In genomic region chr1:50968021-50968883, GRCh38 we compare ENCODE assay signal across 1 cellular context.
A peak's percentile ranks its signal among the peaks of the same experiment; 100 is the strongest.
TF ChIP-seq lines count a peak whose summit lies in the region.

No MANE protein-coding gene starts in this region.

TF ChIP-seq in HEK293, 187 proteins besides CTCF, POLR2A, EP300 and RAD21 (continued from another document and continues in another):
- no peak for TF ChIP-seq ZNF404 (tag by site-specific recombination; IDR thresholded peaks at IDR 0.05)
- TF ChIP-seq ZNF548 (tag by site-specific recombination; IDR thresholded peaks at IDR 0.05) = no peak
- no peak for TF ChIP-seq ZNF423 (tag by site-specific recombination; IDR thresholded peaks at IDR 0.05)
- TF ChIP-seq ZSCAN16 (tag by site-specific recombination; IDR thresholded peaks at IDR 0.05) = 0 out of 2 replicates have a peak, but pooled peaks have one; percentile 32
- TF ChIP-seq ZSCAN4 (tag by site-specific recombination; IDR thresholded peaks at IDR 0.05) = no peak
- no peak for TF ChIP-seq ZNF521 (tag by site-specific recombination; IDR thresholded peaks at IDR 0.05)
- TF ChIP-seq ZXDB (tag by site-specific recombination; IDR thresholded peaks at IDR 0.05) = peak; percentile 21
- TF ChIP-seq MZF1 (tag by site-specific recombination; IDR thresholded peaks at IDR 0.05; ENCODE audit: borderline replicate concordance) = 0 out of 2 replicates have a peak, but pooled peaks have one; percentile 21
- no peak for TF ChIP-seq ZNF623 (tag by site-specific recombination; IDR thresholded peaks at IDR 0.05)
- no peak for TF ChIP-seq ZNF830 (tag by site-specific recombination; IDR thresholded peaks at IDR 0.05; ENCODE audit: low read depth)
- peak; percentile 73; the same call in 1 of the 2 replicates for TF ChIP-seq ZSCAN23 (tag by site-specific recombination; IDR thresholded peaks at IDR 0.05)
- TF ChIP-seq ZNF26 (tag by site-specific recombination; IDR thresholded peaks at IDR 0.05) = no peak
- peak; percentile 77 for TF ChIP-seq ZNF600 (tag by site-specific recombination; IDR thresholded peaks at IDR 0.05)
- TF ChIP-seq SALL2 (tag by site-specific recombination; IDR thresholded peaks at IDR 0.05; ENCODE audit: borderline replicate concordance) = no peak
- TF ChIP-seq SCRT1 (tag by site-specific recombination; IDR thresholded peaks at IDR 0.05; ENCODE audit: borderline replicate concordance) = no peak
- peak; percentile 99 for TF ChIP-seq GLIS2 (tag by site-specific recombination; IDR thresholded peaks at IDR 0.05)
- TF ChIP-seq HIC1 (tag by site-specific recombination; IDR thresholded peaks at IDR 0.05) = peak; percentile 95
- no peak for TF ChIP-seq ZNF791 (tag by site-specific recombination; IDR thresholded peaks at IDR 0.05)
- peak; percentile 30; the same call in 1 of the 2 replicates for TF ChIP-seq GFI1B (tag by site-specific recombination; IDR thresholded peaks at IDR 0.05)
- TF ChIP-seq ZNF449 (tag by site-specific recombination; IDR thresholded peaks at IDR 0.05) = peak; percentile 60
- TF ChIP-seq PRDM4 (tag by site-specific recombination; IDR thresholded peaks at IDR 0.05) = no peak
- TF ChIP-seq TCF7L2 (IDR thresholded peaks at IDR 0.05; ENCODE audit: borderline replicate concordance, low read depth, low read length) = no peak
- TF ChIP-seq ZNF18 (tag by site-specific recombination; IDR thresholded peaks at IDR 0.05) = no peak
- no peak for TF ChIP-seq ZNF654 (tag by site-specific recombination; IDR thresholded peaks at IDR 0.05; ENCODE audit: low read depth)
- TF ChIP-seq ZFP3 (tag by site-specific recombination; IDR thresholded peaks at IDR 0.05; ENCODE audit: low read depth) = no peak
- no peak for TF ChIP-seq ZNF146 (tag by site-specific recombination; IDR thresholded peaks at IDR 0.05)
- no peak for TF ChIP-seq ZNF48 (tag by site-specific recombination; IDR thresholded peaks at IDR 0.05)
- no peak for TF ChIP-seq ZNF518A (tag by site-specific recombination; conservative IDR thresholded peaks at IDR 0.05; ENCODE audit: low read depth)
- TF ChIP-seq PRDM1 (tag by site-specific recombination; IDR thresholded peaks at IDR 0.05) = no peak
- no peak for TF ChIP-seq ZNF266 (tag by site-specific recombination; IDR thresholded peaks at IDR 0.05; ENCODE audit: low read depth)
- peak; percentile 71; the same call in 1 of the 2 replicates for TF ChIP-seq ZBTB48 (tag by site-specific recombination; IDR thresholded peaks at IDR 0.05)
- TF ChIP-seq ZBTB44 (tag by site-specific recombination; IDR thresholded peaks at IDR 0.05) = peak; percentile 85
- peak; percentile 89 for TF ChIP-seq SP2 (tag by site-specific recombination; IDR thresholded peaks at IDR 0.05)
- peak; percentile 98 for TF ChIP-seq ZIC2 (tag by site-specific recombination; IDR thresholded peaks at IDR 0.05)
- TF ChIP-seq ZNF140 (tag by site-specific recombination; IDR thresholded peaks at IDR 0.05) = no peak
- no peak for TF ChIP-seq ZNF837 (tag by site-specific recombination; IDR thresholded peaks at IDR 0.05)
- TF ChIP-seq PRDM6 (tag by site-specific recombination; IDR thresholded peaks at IDR 0.05) = no peak
- TF ChIP-seq ZNF555 (tag by site-specific recombination; conservative IDR thresholded peaks at IDR 0.05) = no peak
- TF ChIP-seq ZNF2 (tag by site-specific recombination; IDR thresholded peaks at IDR 0.05) = peak; percentile 87
- peak; percentile 56 for TF ChIP-seq BCL11A (tag by site-specific recombination; IDR thresholded peaks at IDR 0.05; ENCODE audit: low read depth)
- TF ChIP-seq ZNF621 (tag by site-specific recombination; IDR thresholded peaks at IDR 0.05) = no peak
- TF ChIP-seq ZNF785 (tag by site-specific recombination; IDR thresholded peaks at IDR 0.05) = peak; percentile 25; the same call in 1 of the 2 replicates
